Comparison of ENCODE assay signal across 28 cellular contexts in genomic region chr6:149216459-149216858, GRCh38.
DNase-seq lines count a peak whose midpoint lies in the region; ATAC-seq and TF ChIP-seq lines count a peak whose summit lies in the region.
"Had no signal": no experiment of that assay in that cellular context is flagged by ENCODE, and none has a peak within 500 bp of the region (broad histone marks: within the 10 kb centered on the region; RNA-seq: fewer than 3 reads in every experiment).

No MANE protein-coding gene starts in this region.

- DNase-seq in activated naive CD8-positive, alpha-beta T cell treated with anti-CD3 and anti-CD28 coated beads for 36 hours, result no peak
- DNase-seq in T-helper 17 cell (no peak), endodermal cell (peak; percentile 64), NOMO-1 (lab: John Stamatoyannopoulos, UW; ENCODE audit: unreplicated experiment in 2 of 2) (no peak), mesenteric fat pad (ENCODE audit: low spot score) (no peak), GM10248 (ENCODE audit: extremely low spot score) (no peak)
- no peak for DNase-seq in stimulated activated naive CD8-positive, alpha-beta T cell treated with anti-CD3 and anti-CD28 coated beads, Interleukin-15, amount 100 ng/mL, for 72 hours
- DNase-seq: body of pancreas; C1 segment of cervical spinal cord; effector CD4-positive, alpha-beta T cell; foreskin fibroblast; GM23248; heart left ventricle; left colon; mesenchymal stem cell; NCI-H1105; NCI-H2029; NCI-H226; NCI-H82; OCI-M1; ovary; stimulated activated CD4-positive, alpha-beta T cell treated with anti-CD3 and anti-CD28 coated beads, Interleukin-2, amount 100 ng/mL, for 24 hours; testis had no signal

- H3K27me3 ChIP-seq in endodermal cell (ENCODE audit: control insufficient read depth, insufficient read depth, low read length, poor library complexity, severe bottlenecking), result no peaks in the 10 kb centered on the region
- H3K27me3 ChIP-seq: body of pancreas, heart left ventricle, ovary, testis, vagina had no signal

- no peak overlapping the region for H3K9ac ChIP-seq in endodermal cell (ENCODE audit: extremely low read depth, low read length, poor library complexity, severe bottlenecking)
- H3K9ac ChIP-seq: GM23248 had no signal

- CTCF ChIA-PET in GM10248 (lab: Yijun Ruan, JAX), result interaction anchor here (0.9 to 3.5 kb wide), 10 partner anchors 9 to 100 kb away, joined by 3 to 11 read pairs (median 4); no protein-coding TSS in a partner anchor

- no peaks in the 10 kb centered on the region for H3K36me3 ChIP-seq in endodermal cell (ENCODE audit: control insufficient read depth, insufficient read depth, low read length)
- H3K36me3 ChIP-seq: heart left ventricle, ovary, vagina had no signal

- no peaks in the 10 kb centered on the region for H3K27me3 Mint-ChIP-seq in activated naive CD8-positive, alpha-beta T cell
- H3K27me3 Mint-ChIP-seq in activated naive CD8-positive, alpha-beta T cell treated with anti-CD3 and anti-CD28 coated beads for 36 hours, result no peaks in the 10 kb centered on the region
- no peaks in the 10 kb centered on the region for H3K27me3 Mint-ChIP-seq in T-helper 17 cell
- H3K27me3 Mint-ChIP-seq in endodermal cell (ENCODE audit: insufficient read depth), result no peaks in the 10 kb centered on the region
- H3K27me3 Mint-ChIP-seq in stimulated activated naive CD8-positive, alpha-beta T cell treated with anti-CD3 and anti-CD28 coated beads, Interleukin-15, amount 100 ng/mL, for 72 hours, result no peaks in the 10 kb centered on the region
- H3K27me3 Mint-ChIP-seq: IgD-negative memory B cell had no signal

- H3K27ac ChIP-seq in endodermal cell (ENCODE audit: low read depth, low read length), result no peak overlapping the region
- H3K27ac ChIP-seq: body of pancreas, GM23248, heart left ventricle, ovary, testis, vagina had no signal

- POLR2A ChIA-PET in GM10248 (lab: Yijun Ruan, JAX), result interaction anchor here (0.7 kb wide), 1 partner anchor 279 kb away, joined by 13 read pairs; no protein-coding TSS in a partner anchor

- ATAC-seq in T-helper 17 cell, result no peak
- no peak for ATAC-seq in stimulated activated naive CD8-positive, alpha-beta T cell treated with anti-CD3 and anti-CD28 coated beads, Interleukin-15, amount 100 ng/mL, for 72 hours
- ATAC-seq: body of pancreas, heart left ventricle, left colon, Right ventricle myocardium inferior had no signal

- no peak overlapping the region for H3K4me3 ChIP-seq in endodermal cell (ENCODE audit: low read length)
- H3K4me3 ChIP-seq: body of pancreas, GM23248, heart left ventricle, ovary, smooth muscle cell, testis, vagina had no signal

- no peaks in the 10 kb centered on the region for H3K9me3 Mint-ChIP-seq in activated naive CD8-positive, alpha-beta T cell (ENCODE audit: low read depth)
- H3K9me3 Mint-ChIP-seq in activated naive CD8-positive, alpha-beta T cell treated with anti-CD3 and anti-CD28 coated beads for 36 hours, result peaks cover 4% of the 10 kb centered on the region
- H3K9me3 Mint-ChIP-seq in endodermal cell, result no peaks in the 10 kb centered on the region
- peaks cover 0 to 3% of the 10 kb centered on the region in 2 donors for H3K9me3 Mint-ChIP-seq in stimulated activated naive CD8-positive, alpha-beta T cell treated with anti-CD3 and anti-CD28 coated beads, Interleukin-15, amount 100 ng/mL, for 72 hours
- H3K9me3 Mint-ChIP-seq: IgD-negative memory B cell had no signal

- peak overlapping the region; percentile 31 for H3K27ac Mint-ChIP-seq in activated naive CD8-positive, alpha-beta T cell
- no peak overlapping the region for H3K27ac Mint-ChIP-seq in activated naive CD8-positive, alpha-beta T cell treated with anti-CD3 and anti-CD28 coated beads for 36 hours
- H3K27ac Mint-ChIP-seq in T-helper 17 cell, result peak overlapping the region; percentile 79
- peak overlapping the region; percentile 66 for H3K27ac Mint-ChIP-seq in endodermal cell
- peak overlapping the region; percentile 15 to 71 for H3K27ac Mint-ChIP-seq in stimulated activated naive CD8-positive, alpha-beta T cell treated with anti-CD3 and anti-CD28 coated beads, Interleukin-15, amount 100 ng/mL, for 72 hours
- H3K27ac Mint-ChIP-seq: IgD-negative memory B cell had no signal

- H3K4me1 Mint-ChIP-seq in activated naive CD8-positive, alpha-beta T cell (ENCODE audit: low read depth), result peaks cover 28% of the 10 kb centered on the region
- H3K4me1 Mint-ChIP-seq in activated naive CD8-positive, alpha-beta T cell treated with anti-CD3 and anti-CD28 coated beads for 36 hours, result peaks cover 18% of the 10 kb centered on the region
- peaks cover 15% of the 10 kb centered on the region for H3K4me1 Mint-ChIP-seq in T-helper 17 cell
- H3K4me1 Mint-ChIP-seq in endodermal cell, result peaks cover 12% of the 10 kb centered on the region
- peaks cover 24% of the 10 kb centered on the region for H3K4me1 Mint-ChIP-seq in stimulated activated naive CD8-positive, alpha-beta T cell treated with anti-CD3 and anti-CD28 coated beads, Interleukin-15, amount 100 ng/mL, for 72 hours

- no peak overlapping the region for H3K4me3 Mint-ChIP-seq in activated naive CD8-positive, alpha-beta T cell
- H3K4me3 Mint-ChIP-seq in activated naive CD8-positive, alpha-beta T cell treated with anti-CD3 and anti-CD28 coated beads for 36 hours, result no peak overlapping the region
- peak overlapping the region; percentile 7 for H3K4me3 Mint-ChIP-seq in T-helper 17 cell
- H3K4me3 Mint-ChIP-seq in endodermal cell, result no peak overlapping the region
- no peak overlapping the region for H3K4me3 Mint-ChIP-seq in stimulated activated naive CD8-positive, alpha-beta T cell treated with anti-CD3 and anti-CD28 coated beads, Interleukin-15, amount 100 ng/mL, for 72 hours
- H3K4me3 Mint-ChIP-seq: IgD-negative memory B cell had no signal

- TF ChIP-seq CTCF in endodermal cell (conservative IDR thresholded peaks at IDR 0.05) (no peak), GM10248 (IDR thresholded peaks at IDR 0.05; ENCODE audit: control extremely low read depth, extremely low read depth, low read depth, missing control alignments) (no peak)

- H3K36me3 Mint-ChIP-seq in activated naive CD8-positive, alpha-beta T cell, result peaks cover 7% of the 10 kb centered on the region
- peaks cover 6% of the 10 kb centered on the region for H3K36me3 Mint-ChIP-seq in activated naive CD8-positive, alpha-beta T cell treated with anti-CD3 and anti-CD28 coated beads for 36 hours
- no peaks in the 10 kb centered on the region for H3K36me3 Mint-ChIP-seq in T-helper 17 cell (ENCODE audit: low read depth)
- no peaks in the 10 kb centered on the region for H3K36me3 Mint-ChIP-seq in endodermal cell (ENCODE audit: low read depth)
- H3K36me3 Mint-ChIP-seq: IgD-negative memory B cell had no signal

- whole genome bisulfite sequencing in endodermal cell (ENCODE audit: insufficient coverage in 1 of 2, insufficient read length in 1 of 2), 2 experiments, result 73 to 80% methylated on average over 3 to 4 of the region's 4 CpGs

- no peaks in the 10 kb centered on the region for H3K4me1 ChIP-seq in endodermal cell (ENCODE audit: control insufficient read depth, insufficient read depth, low read length)
- H3K4me1 ChIP-seq: body of pancreas, testis, vagina had no signal

- H3K9me3 ChIP-seq in T-helper 17 cell (ENCODE audit: control insufficient read depth, low read length, poor library complexity, severe bottlenecking) (no peaks in the 10 kb centered on the region), endodermal cell (ENCODE audit: control insufficient read depth, low read length) (no peaks in the 10 kb centered on the region)
- H3K9me3 ChIP-seq: body of pancreas, heart left ventricle, ovary, testis, vagina had no signal
